In genomic region chr17:31093866-31094599, GRCh38 we compare ENCODE assay signal across 8 cellular contexts. TPM values are rescaled to one million over a fixed set of nuclear protein-coding genes. Genes with fewer than 3 reads are reported as not detected.
DNase-seq lines count a peak whose midpoint lies in the region; ATAC-seq and TF ChIP-seq lines count a peak whose summit lies in the region.

No MANE protein-coding gene starts in this region.

- DNase-seq in NCI-H510A treated with DMSO at 0.1 percent for 48 hours (lab: John Stamatoyannopoulos, UW) (peak; percentile 77), NCI-H510A (lab: John Stamatoyannopoulos, UW) (no peak), SK-N-MC (ENCODE audit: low read depth, low spot score) (no peak), occipital lobe (lab: John Stamatoyannopoulos, UW) (no peak), SIG-M5 treated with dmso at 0.1 percent for 504 hours (lab: John Stamatoyannopoulos, UW; ENCODE audit: unreplicated experiment) (no peak), DMS114 treated with DMSO at 0.1 percent for 48 hours (lab: John Stamatoyannopoulos, UW; ENCODE audit: unreplicated experiment) (no peak)

- no peak for ATAC-seq in gastroesophageal sphincter

- no peaks in the 10 kb centered on the region for H3K9me3 ChIP-seq in SK-N-MC (ENCODE audit: low read depth, low read length)
- no peaks in the 10 kb centered on the region for H3K9me3 ChIP-seq in gastroesophageal sphincter
- no peaks in the 10 kb centered on the region for H3K9me3 ChIP-seq in skeletal muscle tissue (ENCODE audit: control insufficient read depth in 3 of 3, low read length in 3 of 3)

- H3K4me3 ChIP-seq in SK-N-MC = peak overlapping the region; percentile 98
- peak overlapping the region; percentile 92 to 98 for H3K4me3 ChIP-seq in gastroesophageal sphincter
- peak overlapping the region; percentile 66 to 79 (median 79) for H3K4me3 ChIP-seq in skeletal muscle tissue (ENCODE audit: low read length in 3 of 3)

- WGBS in gastroesophageal sphincter (ENCODE audit: low coverage in 1 of 2), 2 donors = 53 to 56% methylated on average over 5 to 10 of the region's 17 CpGs

- H3K27me3 ChIP-seq in gastroesophageal sphincter (no peaks in the 10 kb centered on the region), skeletal muscle tissue (ENCODE audit: control insufficient read depth in 3 of 3, insufficient read depth in 3 of 3, low read length in 3 of 3) (no peaks in the 10 kb centered on the region)

- H3K36me3 ChIP-seq in SK-N-MC (ENCODE audit: insufficient read depth, low read length) (no peaks in the 10 kb centered on the region), gastroesophageal sphincter (no peaks in the 10 kb centered on the region), skeletal muscle tissue (ENCODE audit: control insufficient read depth in 3 of 3, insufficient read depth in 3 of 3, low read length in 3 of 3) (no peaks in the 10 kb centered on the region)

- peak overlapping the region; percentile 82 for H3K27ac ChIP-seq in SK-N-MC
- peak overlapping the region; percentile 91 to 96 (median 94) for H3K27ac ChIP-seq in gastroesophageal sphincter
- peak overlapping the region; percentile 89 for H3K27ac ChIP-seq in skeletal muscle tissue (ENCODE audit: low read depth, low read length)

- TF ChIP-seq EP300 in gastroesophageal sphincter (IDR thresholded peaks at IDR 0.05) = no peak

- peak overlapping the region; percentile 96 for H3K9ac ChIP-seq in SK-N-MC (ENCODE audit: insufficient read length)
- peak overlapping the region; percentile 59 to 74 (median 72) for H3K9ac ChIP-seq in skeletal muscle tissue (ENCODE audit: low read depth in 1 of 3, low read length in 3 of 3)

- TF ChIP-seq POLR2A in gastroesophageal sphincter (IDR thresholded peaks at IDR 0.05) = no peak

- peaks cover 0 to 25% (median 4%) of the 10 kb centered on the region in 3 donors for H3K4me1 ChIP-seq in gastroesophageal sphincter
- peaks cover 7 to 11% (median 9%) of the 10 kb centered on the region in 3 donors for H3K4me1 ChIP-seq in skeletal muscle tissue (ENCODE audit: control insufficient read depth in 3 of 3, insufficient read depth in 3 of 3, low read length in 3 of 3)

- TF ChIP-seq CTCF in gastroesophageal sphincter (IDR thresholded peaks at IDR 0.05) = no peak

RNA-seq across cellular contexts. Expression of gene NF1, which starts 0.7 kb away (rescaled TPM):
- 10 to 100 TPM; 41.7 to 69.9 (median 54.4) TPM for total RNA-seq in gastroesophageal sphincter
- total RNA-seq in skeletal muscle tissue = 76.2 TPM
- total RNA-seq in occipital lobe = 107 TPM
